12 cellular contexts compared by ENCODE assay signal in the genomic region with DNA sequence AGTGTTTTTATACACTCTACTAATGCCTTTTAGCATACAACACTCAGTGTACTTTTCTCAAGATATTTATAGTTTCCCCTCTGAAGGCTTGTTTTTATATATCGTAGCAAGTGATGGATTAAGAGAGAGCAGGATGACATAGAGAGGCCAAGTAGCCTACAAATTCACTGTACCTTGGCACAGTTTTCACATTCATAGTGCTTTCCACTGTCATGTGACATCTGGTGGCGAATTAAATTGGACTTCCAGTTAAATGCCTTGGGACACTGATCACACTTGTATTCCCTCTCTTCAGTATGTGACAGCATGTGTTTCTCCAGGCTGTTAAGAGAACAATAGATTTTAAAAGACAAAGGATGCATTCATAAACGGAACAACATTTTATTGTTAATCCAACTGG.
"Had no signal": no experiment of that assay in that cellular context is flagged by ENCODE, and none has a peak within 500 bp of the region (broad histone marks: within the 10 kb centered on the region; RNA-seq: fewer than 3 reads in every experiment).

No MANE protein-coding gene starts in this region.

- DNase-seq: activated CD4-positive, alpha-beta T cell treated with anti-CD3 and anti-CD28 coated beads for 48 hours; activated CD8-positive, alpha-beta memory T cell treated with anti-CD3 and anti-CD28 coated beads, Interleukin-2, amount 50 U/mL, for 48 hours; activated CD8-positive, alpha-beta T cell treated with anti-CD3 and anti-CD28 coated beads, Interleukin-2, amount 10 ng/mL, durations not matched to agents 7 days and 5 days; aorta; effector CD4-positive, alpha-beta T cell; pancreas; stimulated activated CD4-positive, alpha-beta T cell treated with anti-CD3 and anti-CD28 coated beads, Interleukin-15, amount 100 ng/mL, for 24 hours; stimulated activated CD4-positive, alpha-beta T cell treated with anti-CD3 and anti-CD28 coated beads, Interleukin-4, amount 100 ng/mL, for 24 hours; T1000; testis had no signal

- H3K9me3 Mint-ChIP-seq: neural progenitor cell; stimulated activated naive CD8-positive, alpha-beta T cell treated with anti-CD3 and anti-CD28 coated beads, Interleukin-15, Interleukin-2, amounts not matched to agents 100 ng/mL and 50 ng/mL, for 24 hours had no signal

- H3K27me3 Mint-ChIP-seq: stimulated activated naive CD8-positive, alpha-beta T cell treated with anti-CD3 and anti-CD28 coated beads, Interleukin-15, Interleukin-2, amounts not matched to agents 100 ng/mL and 50 ng/mL, for 24 hours had no signal

- H3K4me3 Mint-ChIP-seq: activated CD8-positive, alpha-beta T cell treated with anti-CD3 and anti-CD28 coated beads, Interleukin-2, amount 10 ng/mL, durations not matched to agents 7 days and 5 days; neural progenitor cell; stimulated activated naive CD8-positive, alpha-beta T cell treated with anti-CD3 and anti-CD28 coated beads, Interleukin-15, Interleukin-2, amounts not matched to agents 100 ng/mL and 50 ng/mL, for 24 hours had no signal

- ATAC-seq: activated CD8-positive, alpha-beta T cell treated with anti-CD3 and anti-CD28 coated beads, Interleukin-2, amount 10 ng/mL, durations not matched to agents 7 days and 5 days; pancreas had no signal

- H3K27ac Mint-ChIP-seq: activated CD8-positive, alpha-beta T cell treated with anti-CD3 and anti-CD28 coated beads, Interleukin-2, amount 10 ng/mL, durations not matched to agents 7 days and 5 days; neural progenitor cell; stimulated activated naive CD8-positive, alpha-beta T cell treated with anti-CD3 and anti-CD28 coated beads, Interleukin-15, Interleukin-2, amounts not matched to agents 100 ng/mL and 50 ng/mL, for 24 hours had no signal
